ENCODE assay signal across 1 cellular context in genomic region chr12:46385439-46385838, GRCh38.
TF ChIP-seq lines count a peak whose summit lies in the region.

No MANE protein-coding gene starts in this region.

TF ChIP-seq in HepG2, 621 proteins besides CTCF, POLR2A, EP300 and RAD21 (continued from another document):
- TF ChIP-seq AHDC1 (CRISPR knock-in tag; IDR thresholded peaks at IDR 0.05; ENCODE audit: borderline replicate concordance) = no peak
- TF ChIP-seq HOXA3 (CRISPR knock-in tag; IDR thresholded peaks at IDR 0.05) = peak; percentile 34; the same call in 1 of the 2 replicates
- no peak for TF ChIP-seq ZNF678 (CRISPR knock-in tag; IDR thresholded peaks at IDR 0.05)
- peak; percentile 74 for TF ChIP-seq ZNF687 (CRISPR knock-in tag; IDR thresholded peaks at IDR 0.05)
- TF ChIP-seq ZFX (CRISPR knock-in tag; IDR thresholded peaks at IDR 0.05; ENCODE audit: low read depth) = peak; percentile 58
- no peak for TF ChIP-seq HOXA7 (CRISPR knock-in tag; IDR thresholded peaks at IDR 0.05)
- no peak for TF ChIP-seq SCMH1 (CRISPR knock-in tag; IDR thresholded peaks at IDR 0.05; ENCODE audit: borderline replicate concordance)
- TF ChIP-seq ZSCAN5A (CRISPR knock-in tag; IDR thresholded peaks at IDR 0.05; ENCODE audit: borderline replicate concordance) = no peak
- no peak for TF ChIP-seq E2F2 (CRISPR knock-in tag; IDR thresholded peaks at IDR 0.05; ENCODE audit: borderline replicate concordance)
- TF ChIP-seq STAT6 (CRISPR knock-in tag; IDR thresholded peaks at IDR 0.05; ENCODE audit: borderline replicate concordance) = no peak
- TF ChIP-seq NR1H2 (CRISPR knock-in tag; IDR thresholded peaks at IDR 0.05; ENCODE audit: borderline replicate concordance, low read depth) = no peak
- TF ChIP-seq ZNF296 (CRISPR knock-in tag; conservative IDR thresholded peaks at IDR 0.05) = no peak
- TF ChIP-seq ZNF441 (CRISPR knock-in tag; IDR thresholded peaks at IDR 0.05; ENCODE audit: borderline replicate concordance) = 0 out of 2 replicates have a peak, but pooled peaks have one; percentile 33
- no peak for TF ChIP-seq ZNF572 (CRISPR knock-in tag; IDR thresholded peaks at IDR 0.05)
- peak; percentile 49; the same call in 1 of the 2 replicates for TF ChIP-seq ZNF788 (CRISPR knock-in tag; IDR thresholded peaks at IDR 0.05; ENCODE audit: borderline replicate concordance)
- TF ChIP-seq FOXO1 (CRISPR knock-in tag; IDR thresholded peaks at IDR 0.05) = peak; percentile 51; the same call in 1 of the 2 replicates
- no peak for TF ChIP-seq JUND (CRISPR knock-in tag; IDR thresholded peaks at IDR 0.05)
